In genomic region chr17:81243333-81243664, GRCh38 we compare ENCODE assay signal across 21 cellular contexts. TPM values are rescaled to one million over a fixed set of nuclear protein-coding genes. Genes with fewer than 3 reads are reported as not detected.
DNase-seq lines count a peak whose midpoint lies in the region; ATAC-seq, FAIRE-seq and TF ChIP-seq lines count a peak whose summit lies in the region.
"Had no signal": no experiment of that assay in that cellular context is flagged by ENCODE, and none has a peak within 500 bp of the region (broad histone marks: within the 10 kb centered on the region; RNA-seq: fewer than 3 reads in every experiment).

No MANE protein-coding gene starts in this region.

- H3K4me1 ChIP-seq in GM12878 (ENCODE audit: control insufficient read depth, insufficient read depth, low read length), result peaks cover 23% of the 10 kb centered on the region

- peaks cover 0 to 2% of the 10 kb centered on the region in 2 experiments; a peak in 2 of 4 replicates for H3K36me3 ChIP-seq in GM12878 (ENCODE audit: control insufficient read depth in 2 of 2, insufficient read depth in 2 of 2, low read length in 1 of 2)

- no peak for ATAC-seq in activated naive CD8-positive, alpha-beta T cell treated with anti-CD3 and anti-CD28 coated beads, Interleukin-2, amount 50 U/mL, for 24 hours
- ATAC-seq in GM12878, result no peak
- no peak for ATAC-seq in GM19452 (IDR thresholded peaks at IDR 0.05; ENCODE audit: unreplicated experiment)

- RAD21 ChIA-PET in GM12878 (lab: Charles Lee; ENCODE audit: unreplicated experiment), result interaction anchor here (1.3 kb wide), 1 partner anchor 242 kb away, joined by 3 read pairs; no protein-coding TSS in a partner anchor

- H3K4me2 ChIP-seq in GM12878 (ENCODE audit: control insufficient read depth, insufficient read depth), result no peak overlapping the region

- 93% methylated on average over 10 of the region's 10 CpGs for WGBS in GM12878 (ENCODE audit: insufficient coverage, insufficient replicate concordance, low lambda C conversion rate, missing lambda C conversion rate)

- CTCF ChIA-PET in GM12878 (lab: Yijun Ruan, JAX), result interaction anchor here (1.2 kb wide), 1 partner anchor 101 kb away, joined by 3 read pairs; no protein-coding TSS in a partner anchor

- TF ChIP-seq RAD21 in GM12878 (IDR thresholded peaks at IDR 0.05; ENCODE audit: insufficient read depth, low read depth, low read length), result no peak

- H3K9me3 ChIP-seq in GM12878 (replicated peaks; ENCODE audit: control insufficient read depth, insufficient read depth, low read length), result no peaks in the 10 kb centered on the region
- H3K9me3 ChIP-seq: BE2C had no signal

- peak; percentile 52; the same call in 1 of the 2 replicates for TF ChIP-seq POLR2A in GM12878 (IDR thresholded peaks at IDR 0.05; ENCODE audit: low read depth, low read length)

- no peak overlapping the region for H3K9ac ChIP-seq in GM12878 (ENCODE audit: control insufficient read depth, insufficient read depth, low read length)

- peaks cover 24% of the 10 kb centered on the region for H3K36me3 Mint-ChIP-seq in activated naive CD8-positive, alpha-beta T cell treated with anti-CD3 and anti-CD28 coated beads for 36 hours
- H3K36me3 Mint-ChIP-seq in activated naive CD8-positive, alpha-beta T cell treated with anti-CD3 and anti-CD28 coated beads, Interleukin-2, amount 50 U/mL, for 24 hours (ENCODE audit: low read depth), result peaks cover 14% of the 10 kb centered on the region
- H3K36me3 Mint-ChIP-seq in neural crest cell (ENCODE audit: low read depth), result no peaks in the 10 kb centered on the region

- H3K27me3 Mint-ChIP-seq in activated naive CD8-positive, alpha-beta T cell treated with anti-CD3 and anti-CD28 coated beads for 36 hours, result no peaks in the 10 kb centered on the region
- H3K27me3 Mint-ChIP-seq in activated naive CD8-positive, alpha-beta T cell treated with anti-CD3 and anti-CD28 coated beads, Interleukin-2, amount 50 U/mL, for 24 hours, result no peaks in the 10 kb centered on the region
- peaks cover 6% of the 10 kb centered on the region for H3K27me3 Mint-ChIP-seq in neural crest cell (ENCODE audit: low read depth)
- H3K27me3 Mint-ChIP-seq: CD4-positive, CD25-positive, alpha-beta regulatory T cell had no signal

- H3K27ac Mint-ChIP-seq in activated naive CD8-positive, alpha-beta T cell treated with anti-CD3 and anti-CD28 coated beads for 36 hours, result peak overlapping the region; percentile 34
- no peak overlapping the region for H3K27ac Mint-ChIP-seq in activated naive CD8-positive, alpha-beta T cell treated with anti-CD3 and anti-CD28 coated beads, Interleukin-2, amount 50 U/mL, for 24 hours
- no peak overlapping the region for H3K27ac Mint-ChIP-seq in neural crest cell (ENCODE audit: unreplicated experiment)
- H3K27ac Mint-ChIP-seq: CD4-positive, CD25-positive, alpha-beta regulatory T cell; CD8-positive, alpha-beta memory T cell; H9 had no signal

- H3K4me1 Mint-ChIP-seq in activated naive CD8-positive, alpha-beta T cell treated with anti-CD3 and anti-CD28 coated beads for 36 hours, result peaks cover 16% of the 10 kb centered on the region
- peaks cover 22% of the 10 kb centered on the region for H3K4me1 Mint-ChIP-seq in activated naive CD8-positive, alpha-beta T cell treated with anti-CD3 and anti-CD28 coated beads, Interleukin-2, amount 50 U/mL, for 24 hours
- peaks cover 26% of the 10 kb centered on the region for H3K4me1 Mint-ChIP-seq in neural crest cell

- H3K27ac ChIP-seq in 22Rv1 (peak overlapping the region; percentile 18; the same call in 1 of the 2 replicates), GM12878 (ENCODE audit: control insufficient read depth, insufficient read depth) (no peak overlapping the region)

- H3K4me3 Mint-ChIP-seq in activated naive CD8-positive, alpha-beta T cell treated with anti-CD3 and anti-CD28 coated beads for 36 hours, result no peak overlapping the region
- no peak overlapping the region for H3K4me3 Mint-ChIP-seq in activated naive CD8-positive, alpha-beta T cell treated with anti-CD3 and anti-CD28 coated beads, Interleukin-2, amount 50 U/mL, for 24 hours
- H3K4me3 Mint-ChIP-seq in neural crest cell, result peak overlapping the region; percentile 61
- H3K4me3 Mint-ChIP-seq: CD4-positive, CD25-positive, alpha-beta regulatory T cell; H9 had no signal

- SMC1A ChIA-PET in GM12878 (lab: Charles Lee; ENCODE audit: uncharacterized antibody, unreplicated experiment), result interaction anchor here (1.7 kb wide), 1 partner anchor 100 kb away, joined by 5 read pairs; no protein-coding TSS in a partner anchor

- H4K20me1 ChIP-seq in GM12878 (ENCODE audit: control insufficient read depth, insufficient read depth), result no peaks in the 10 kb centered on the region

- DNase-seq in activated naive CD8-positive, alpha-beta T cell treated with anti-CD3 and anti-CD28 coated beads for 36 hours, result no peak
- no peak for DNase-seq in activated naive CD8-positive, alpha-beta T cell treated with anti-CD3 and anti-CD28 coated beads, Interleukin-2, amount 50 U/mL, for 24 hours
- DNase-seq in GM12878 (ENCODE audit: low read depth, low spot score) (no peak), neural crest cell (ENCODE audit: low read depth, low spot score) (no peak)
- DNase-seq in activated CD4-positive, CD25-positive, alpha-beta regulatory T cell treated with anti-CD3 and anti-CD28 coated beads, Interleukin-2, amount 50 U/mL, for 72 hours, result no peak
- DNase-seq: ACHN; C1 segment of cervical spinal cord; CD4-positive, CD25-positive, alpha-beta regulatory T cell; CD8-positive, alpha-beta memory T cell; COR-L47; DMS 273 treated with DMSO at 0.1 percent for 48 hours; DMS53; DND-41; EL; GOT3; H9 had no signal

- POLR2A ChIA-PET in GM12878 (lab: Charles Lee), result no interaction called here

- no peak overlapping the region for H2AFZ ChIP-seq in GM12878 (ENCODE audit: control insufficient read depth, low read depth, low read length)

- TF ChIP-seq CTCF in 22Rv1 (IDR thresholded peaks at IDR 0.05) (no peak), GM12878 (IDR thresholded peaks at IDR 0.05 in 2 of 3, conservative IDR thresholded peaks at IDR 0.05 in 1 of 3; ENCODE audit: control insufficient read depth in 2 of 3, extremely low read depth in 1 of 3, insufficient read depth in 1 of 3, low read depth in 3 of 3, low read length in 3 of 3) (no peak), neural crest cell (conservative IDR thresholded peaks at IDR 0.05) (no peak)

- no peak for TF ChIP-seq EP300 in GM12878 (IDR thresholded peaks at IDR 0.05; ENCODE audit: borderline replicate concordance in 1 of 2, control insufficient read depth in 1 of 2, low read depth in 2 of 2, low read length in 2 of 2)

- H3K4me3 ChIP-seq in GM12878, result no peak overlapping the region

- BruUV-seq in GM12878 (replicated peaks; lab: Mats Ljungman, UMichigan), result no TSS peak

- in situ Hi-C loops in GM12878 (cut with MboI), result loop anchor here (5.0 to 25.0 kb wide), 2 partner anchors 96 to 231 kb away; no protein-coding TSS in a partner anchor

- FAIRE-seq in GM12878 (lab: Jason Lieb, UNC), result no peak
- FAIRE-seq: A204.1, GM12891 had no signal

- H3K27me3 ChIP-seq in GM12878 (replicated peaks in 1 of 2; ENCODE audit: control insufficient read depth in 2 of 2, insufficient read depth in 2 of 2, low read length in 1 of 2), result no peaks in the 10 kb centered on the region
- H3K27me3 ChIP-seq: BE2C had no signal

- intact Hi-C loops in GM12878 (cut with micrococcal nuclease; ENCODE audit: unreplicated experiment), result no loop called here

- peaks cover 30% of the 10 kb centered on the region for H3K79me2 ChIP-seq in GM12878 (ENCODE audit: control insufficient read depth, insufficient read depth, low read length)

- no peaks in the 10 kb centered on the region for H3K9me3 Mint-ChIP-seq in activated naive CD8-positive, alpha-beta T cell treated with anti-CD3 and anti-CD28 coated beads for 36 hours
- no peaks in the 10 kb centered on the region for H3K9me3 Mint-ChIP-seq in activated naive CD8-positive, alpha-beta T cell treated with anti-CD3 and anti-CD28 coated beads, Interleukin-2, amount 50 U/mL, for 24 hours
- no peaks in the 10 kb centered on the region for H3K9me3 Mint-ChIP-seq in neural crest cell
- H3K9me3 Mint-ChIP-seq: CD4-positive, CD25-positive, alpha-beta regulatory T cell; CD8-positive, alpha-beta memory T cell; H9 had no signal

RNA-seq across cellular contexts. Expression of gene NDUFAF8, which starts 4.2 kb away (rescaled TPM):
- 100 to 1,000 TPM in 1 of 2 experiments, 10 to 100 TPM in 1; 97.2 to 102 TPM for total RNA-seq in activated naive CD8-positive, alpha-beta T cell treated with anti-CD3 and anti-CD28 coated beads for 36 hours
- 43.1 and 61.9 TPM in 2 replicates for total RNA-seq in GM12878 (2013; cell fraction: nucleolus; rRNA removed)
- total RNA-seq in GM12878 (2014; rRNA removed) (97.9 and 107 TPM in 2 replicates), GM12878 (2014; rRNA removed; fragmentation: Illumina TruSeq; extraction: Trizol) (91.4 and 105 TPM in 2 replicates), GM12878 (2021) (95.6 and 99.9 TPM in 2 replicates), neural crest cell (54.5 and 68.2 TPM in 2 replicates)
- polyA plus RNA-seq in GM12878 (2011; ENCODE audit: low read depth), result 142 TPM
- polyA plus RNA-seq in GM12878 (2011; rRNA removed) (140 and 160 TPM in 2 replicates), GM12878 (2014; fragmentation: Illumina TruSeq; extraction: Trizol) (36.2 and 53.0 TPM in 2 replicates), GM12878 (2014; fragmentation: Nextera tagmentation; extraction: Ambion mirVana) (10 to 100 TPM; 22.0 to 71.5 TPM), GM12878 (2014; rRNA removed) (122 and 133 TPM in 2 replicates), GM12878 (2016; fragmentation: Nextera tagmentation; extraction: Ambion mirVana) (100 to 1,000 TPM; 295 to 307 TPM)
- 73.5 and 95.5 TPM in 2 replicates for polyA plus RNA-seq in GM12878 (2011; cell fraction: cytosol; rRNA removed)
- polyA plus RNA-seq in GM12878 (2011; cell fraction: nucleus; rRNA removed), result 77.4 and 78.7 TPM in 2 replicates
- polyA plus RNA-seq in GM12878 (2012), result 85.0 and 88.2 TPM in 2 replicates
- 16.9 and 31.7 TPM in 2 replicates for polyA minus RNA-seq in GM12878 (2011; rRNA and poly(A)+ RNA removed)
- 10.7 and 11.9 TPM in 2 replicates for polyA minus RNA-seq in GM12878 (2011; cell fraction: cytosol; rRNA and poly(A)+ RNA removed)
- 7.6 and 17.1 TPM in 2 replicates for polyA minus RNA-seq in GM12878 (2011; cell fraction: nucleus; rRNA and poly(A)+ RNA removed)

RNA-seq across cellular contexts. Expression of gene TEPSIN, which starts 4.4 kb away (rescaled TPM):
- 10 to 100 TPM; 25.9 to 31.7 TPM for total RNA-seq in activated naive CD8-positive, alpha-beta T cell treated with anti-CD3 and anti-CD28 coated beads for 36 hours
- total RNA-seq in GM12878 (2013; cell fraction: nucleolus; rRNA removed), result 73.0 and 82.8 TPM in 2 replicates
- total RNA-seq in GM12878 (2014; rRNA removed), result 14.6 and 15.9 TPM in 2 replicates
- total RNA-seq in GM12878 (2014; rRNA removed; fragmentation: Illumina TruSeq; extraction: Trizol), result 4.5 and 4.8 TPM in 2 replicates
- total RNA-seq in GM12878 (2021), result 26.7 and 35.3 TPM in 2 replicates
- 6.1 TPM for polyA plus RNA-seq in GM12878 (2011; ENCODE audit: low read depth)
- 5.4 and 10.2 TPM in 2 replicates for polyA plus RNA-seq in GM12878 (2011; rRNA removed)
- 12.9 and 26.8 TPM in 2 replicates for polyA plus RNA-seq in GM12878 (2011; cell fraction: cytosol; rRNA removed)
- 286 and 400 TPM in 2 replicates for polyA plus RNA-seq in GM12878 (2011; cell fraction: nucleus; rRNA removed)
- 18.3 and 24.7 TPM in 2 replicates for polyA plus RNA-seq in GM12878 (2012)
- 2.7 and 5.8 TPM in 2 replicates for polyA plus RNA-seq in GM12878 (2014; fragmentation: Illumina TruSeq; extraction: Trizol)
- 1 to 10 TPM in 1 of 2 experiments, under 1 TPM in 1; 0.87 to 1.6 TPM for polyA plus RNA-seq in GM12878 (2014; fragmentation: Nextera tagmentation; extraction: Ambion mirVana)
- 36.7 and 39.3 TPM in 2 replicates for polyA plus RNA-seq in GM12878 (2014; rRNA removed)
- polyA plus RNA-seq in GM12878 (2016; fragmentation: Nextera tagmentation; extraction: Ambion mirVana), result 1 to 10 TPM; 3.1 to 3.7 TPM
- 9.4 and 15.3 TPM in 2 replicates for polyA minus RNA-seq in GM12878 (2011; rRNA and poly(A)+ RNA removed)
- 5.8 and 11.0 TPM in 2 replicates for polyA minus RNA-seq in GM12878 (2011; cell fraction: cytosol; rRNA and poly(A)+ RNA removed)
- 50.7 and 71.4 TPM in 2 replicates for polyA minus RNA-seq in GM12878 (2011; cell fraction: nucleus; rRNA and poly(A)+ RNA removed)
- total RNA-seq in neural crest cell, result 36.9 and 40.4 TPM in 2 replicates

RNA-seq across cellular contexts. Expression of gene CEP131, which starts 20.5 kb away (rescaled TPM):
- 10 to 100 TPM in 1 of 2 experiments, 1 to 10 TPM in 1; 8.6 to 10.2 TPM for total RNA-seq in activated naive CD8-positive, alpha-beta T cell treated with anti-CD3 and anti-CD28 coated beads for 36 hours
- total RNA-seq in GM12878 (2013; cell fraction: nucleolus; rRNA removed), result 11.0 and 14.3 TPM in 2 replicates
- total RNA-seq in GM12878 (2014; rRNA removed) (8.0 and 10.2 TPM in 2 replicates), GM12878 (2014; rRNA removed; fragmentation: Illumina TruSeq; extraction: Trizol) (3.0 and 3.3 TPM in 2 replicates), GM12878 (2021) (15.2 and 17.3 TPM in 2 replicates), neural crest cell (40.7 and 42.5 TPM in 2 replicates)
- polyA plus RNA-seq in GM12878 (2011; ENCODE audit: low read depth), result 2.8 TPM
- polyA plus RNA-seq in GM12878 (2011; rRNA removed) (1.3 and 2.9 TPM in 2 replicates), GM12878 (2014; fragmentation: Illumina TruSeq; extraction: Trizol) (0.17 and 1.3 TPM in 2 replicates), GM12878 (2014; fragmentation: Nextera tagmentation; extraction: Ambion mirVana) (under 1 TPM; 0.05 to 0.64 TPM), GM12878 (2014; rRNA removed) (13.7 and 16.6 TPM in 2 replicates), GM12878 (2016; fragmentation: Nextera tagmentation; extraction: Ambion mirVana) (10 to 100 TPM; 14.1 to 14.3 TPM)
- polyA plus RNA-seq in GM12878 (2011; cell fraction: cytosol; rRNA removed), result 3.6 and 6.3 TPM in 2 replicates
- polyA plus RNA-seq in GM12878 (2011; cell fraction: nucleus; rRNA removed), result 20.6 and 36.0 TPM in 2 replicates
- polyA plus RNA-seq in GM12878 (2012), result 9.0 and 10.9 TPM in 2 replicates
- polyA minus RNA-seq in GM12878 (2011; rRNA and poly(A)+ RNA removed), result 1.1 and 3.3 TPM in 2 replicates
- polyA minus RNA-seq in GM12878 (2011; cell fraction: cytosol; rRNA and poly(A)+ RNA removed), result 6.8 TPM in 2 replicates
- 3.3 and 7.2 TPM in 2 replicates for polyA minus RNA-seq in GM12878 (2011; cell fraction: nucleus; rRNA and poly(A)+ RNA removed)

RNA-seq across cellular contexts. Expression of gene SLC38A10, which starts 51.8 kb away (rescaled TPM):
- 10 to 100 TPM; 35.7 to 38.7 TPM for total RNA-seq in activated naive CD8-positive, alpha-beta T cell treated with anti-CD3 and anti-CD28 coated beads for 36 hours
- total RNA-seq in GM12878 (2013; cell fraction: nucleolus; rRNA removed), result 50.7 and 60.3 TPM in 2 replicates
- total RNA-seq in GM12878 (2014; rRNA removed) (31.2 and 32.0 TPM in 2 replicates), GM12878 (2014; rRNA removed; fragmentation: Illumina TruSeq; extraction: Trizol) (9.6 and 10.2 TPM in 2 replicates), GM12878 (2021) (60.1 and 67.9 TPM in 2 replicates), neural crest cell (59.6 and 63.3 TPM in 2 replicates)
- 14.8 TPM for polyA plus RNA-seq in GM12878 (2011; ENCODE audit: low read depth)
- polyA plus RNA-seq in GM12878 (2011; rRNA removed) (6.5 and 10.5 TPM in 2 replicates), GM12878 (2014; fragmentation: Illumina TruSeq; extraction: Trizol) (3.6 and 12.2 TPM in 2 replicates), GM12878 (2014; fragmentation: Nextera tagmentation; extraction: Ambion mirVana) (1 to 10 TPM in 1 of 2 experiments, under 1 TPM in 1; 0.52 to 3.2 TPM), GM12878 (2014; rRNA removed) (36.3 and 47.7 TPM in 2 replicates), GM12878 (2016; fragmentation: Nextera tagmentation; extraction: Ambion mirVana) (10 to 100 TPM; 43.9 to 47.9 TPM)
- 18.4 and 22.5 TPM in 2 replicates for polyA plus RNA-seq in GM12878 (2011; cell fraction: cytosol; rRNA removed)
- polyA plus RNA-seq in GM12878 (2011; cell fraction: nucleus; rRNA removed), result 70.0 and 83.7 TPM in 2 replicates
- polyA plus RNA-seq in GM12878 (2012), result 41.1 and 42.1 TPM in 2 replicates
- polyA minus RNA-seq in GM12878 (2011; rRNA and poly(A)+ RNA removed), result 24.6 and 35.5 TPM in 2 replicates
- 21.8 and 36.5 TPM in 2 replicates for polyA minus RNA-seq in GM12878 (2011; cell fraction: cytosol; rRNA and poly(A)+ RNA removed)
- 20.4 and 33.5 TPM in 2 replicates for polyA minus RNA-seq in GM12878 (2011; cell fraction: nucleus; rRNA and poly(A)+ RNA removed)
